In the genomic region with DNA sequence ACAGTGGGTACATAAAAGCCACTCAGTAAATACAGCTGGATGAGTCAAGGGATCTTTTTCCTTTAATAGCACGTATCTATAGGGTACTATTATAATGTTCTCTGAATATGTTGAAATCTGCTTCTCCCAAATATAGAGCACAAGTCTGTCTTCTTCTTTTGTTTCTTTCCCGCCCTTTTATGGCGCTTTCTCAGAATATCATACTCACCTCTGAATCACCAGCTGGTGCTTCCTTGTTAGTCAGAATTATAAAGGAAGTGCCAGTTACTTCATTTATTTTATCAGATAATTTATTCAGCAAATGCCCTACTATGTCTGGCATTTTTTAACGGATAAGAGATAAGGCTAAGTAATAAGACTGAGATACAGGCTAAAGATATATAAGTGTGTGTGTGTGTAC, we compare ENCODE assay signal across 24 cellular contexts.
"Had no signal": no experiment of that assay in that cellular context is flagged by ENCODE, and none has a peak within 500 bp of the region (broad histone marks: within the 10 kb centered on the region; RNA-seq: fewer than 3 reads in every experiment).

No MANE protein-coding gene starts in this region.

- H3K36me3 ChIP-seq: ascending aorta, gastrocnemius medialis, pancreas, prostate gland, sigmoid colon, uterus had no signal

- H3K4me1 ChIP-seq: ascending aorta, gastrocnemius medialis, pancreas, prostate gland, sigmoid colon, uterus had no signal

- H3K27me3 ChIP-seq: ascending aorta, gastrocnemius medialis, hepatocyte, pancreas, sigmoid colon, uterus had no signal

- H3K9me3 ChIP-seq: ascending aorta, gastrocnemius medialis, pancreas, prostate gland, uterus had no signal

- DNase-seq: activated CD4-positive, alpha-beta T cell treated with anti-CD3 and anti-CD28 coated beads, Interleukin-2, amount 50 U/mL, for 1 hour; activated CD8-positive, alpha-beta T cell treated with anti-CD3 and anti-CD28 coated beads for 36 hours; activated effector memory CD4-positive, alpha-beta T cell treated with Interleukin-2 at 50 U/mL for 16 hours; activated naive CD4-positive, alpha-beta T cell treated with Interleukin-2 at 50 U/mL for 16 hours; dorsolateral prefrontal cortex; effector memory CD4-positive, alpha-beta T cell; erythroblast; gastrocnemius medialis; islet precursor cell; left colon; naive thymus-derived CD4-positive, alpha-beta T cell; nucleus accumbens; pancreas; sigmoid colon; small intestine; stimulated activated CD4-positive, alpha-beta T cell treated with anti-CD3 and anti-CD28 coated beads, Interleukin-4, amount 100 ng/mL, for 24 hours; T-helper 9 cell; uterus had no signal

- ATAC-seq: activated CD8-positive, alpha-beta T cell treated with anti-CD3 and anti-CD28 coated beads for 36 hours; gastrocnemius medialis; left colon; naive thymus-derived CD4-positive, alpha-beta T cell; pancreas; stimulated activated effector memory CD8-positive, alpha-beta T cell treated with anti-CD3 and anti-CD28 coated beads, Interleukin-12 subunit alpha, Interleukin-12 subunit beta, amount 100 ng/mL, for 72 hours; WTC11 had no signal

- H3K4me3 ChIP-seq: ascending aorta, coronary artery, dorsolateral prefrontal cortex, gastrocnemius medialis, hepatocyte, pancreas, prostate gland, sigmoid colon, uterus had no signal

- H3K27ac ChIP-seq: ascending aorta, coronary artery, dorsolateral prefrontal cortex, gastrocnemius medialis, hepatocyte, pancreas, prostate gland, sigmoid colon, uterus had no signal
